ENCODE assay signal across 34 cellular contexts in genomic region chr5:36006161-36006560, GRCh38. TPM values are rescaled to one million over a fixed set of nuclear protein-coding genes. Genes with fewer than 3 reads are reported as not detected.
"Had no signal": no experiment of that assay in that cellular context is flagged by ENCODE, and none has a peak within 500 bp of the region (broad histone marks: within the 10 kb centered on the region; RNA-seq: fewer than 3 reads in every experiment).

No MANE protein-coding gene starts in this region.

- H3K36me3 ChIP-seq: adrenal gland, esophagus squamous epithelium, gastroesophageal sphincter had no signal

- H3K9me3 ChIP-seq: adrenal gland had no signal

- H3K4me1 ChIP-seq: adrenal gland, body of pancreas, esophagus squamous epithelium, gastroesophageal sphincter had no signal

- DNase-seq: activated B cell treated with CpG ODN at 0.5 μM for 24 hours; activated CD4-positive, alpha-beta T cell treated with anti-CD3 and anti-CD28 coated beads for 48 hours; activated CD4-positive, alpha-beta T cell treated with anti-CD3 and anti-CD28 coated beads, Interleukin-2, amount 50 U/mL, for 1 hour; activated CD4-positive, alpha-beta T cell treated with anti-CD3 and anti-CD28 coated beads, Interleukin-2, amount 50 U/mL, for 48 hours; activated CD8-positive, alpha-beta memory T cell treated with anti-CD3 and anti-CD28 coated beads for 24 hours; activated CD8-positive, alpha-beta T cell treated with anti-CD3 and anti-CD28 coated beads for 36 hours; activated effector memory CD4-positive, alpha-beta T cell treated with anti-CD3 and anti-CD28 coated beads, Interleukin-2, amount 50 U/mL, for 16 hours; activated naive CD4-positive, alpha-beta T cell treated with anti-CD3 and anti-CD28 coated beads for 36 hours; activated naive CD8-positive, alpha-beta T cell treated with anti-CD3 and anti-CD28 coated beads for 36 hours; activated naive CD8-positive, alpha-beta T cell treated with anti-CD3 and anti-CD28 coated beads, Interleukin-2, amount 50 U/mL, for 24 hours; activated T-cell treated with anti-CD3 and anti-CD28 coated beads, Interleukin-2, amount 50 U/mL, for 4 hours; adrenal gland; amygdala; aorta; body of pancreas; caudate nucleus; cortex of kidney; dermis blood vessel endothelial cell; effector CD4-positive, alpha-beta T cell; effector memory CD8-positive, alpha-beta T cell; erythroblast; esophagus squamous epithelium; foreskin melanocyte; T-helper 2 cell had no signal

- FAIRE-seq: colon had no signal

- H3K27me3 ChIP-seq: adrenal gland, body of pancreas, gastroesophageal sphincter had no signal

- ATAC-seq: activated CD4-positive, CD25-positive, alpha-beta regulatory T cell treated with anti-CD3 and anti-CD28 coated beads, Interleukin-2, amount 50 U/mL, for 24 hours; activated CD8-positive, alpha-beta T cell treated with anti-CD3 and anti-CD28 coated beads for 36 hours; activated naive CD8-positive, alpha-beta T cell treated with anti-CD3 and anti-CD28 coated beads, Interleukin-2, amount 50 U/mL, for 24 hours; activated T-cell treated with anti-CD3 and anti-CD28 coated beads, Interleukin-2, amount 50 U/mL, for 4 hours; body of pancreas; effector memory CD8-positive, alpha-beta T cell; gastroesophageal sphincter had no signal

- H3K4me3 ChIP-seq: adrenal gland, body of pancreas, esophagus squamous epithelium, gastroesophageal sphincter had no signal

- H3K27ac ChIP-seq: adrenal gland, body of pancreas, esophagus squamous epithelium, gastroesophageal sphincter, VCaP had no signal

RNA-seq across cellular contexts. Expression of gene UGT3A1, which starts 15.0 kb away (rescaled TPM):
- total RNA-seq: activated B cell treated with CpG ODN at 0.5 μM for 24 hours; activated CD8-positive, alpha-beta T cell treated with anti-CD3 and anti-CD28 coated beads for 36 hours; activated naive CD4-positive, alpha-beta T cell treated with anti-CD3 and anti-CD28 coated beads for 36 hours; activated naive CD8-positive, alpha-beta T cell treated with anti-CD3 and anti-CD28 coated beads for 36 hours; activated T-cell treated with anti-CD3 and anti-CD28 coated beads, Interleukin-2, amount 50 U/mL, for 4 hours; activated T-helper 2 cell treated with anti-CD3 and anti-CD28 coated beads, Interferon-gamma antibody, Interleukin-2, Interleukin-4, amounts not matched to agents 10 μg/mL and 5 μg/mL and 100 μg/mL, durations not matched to agents 14 hours and 24 hours and 36 hours; adrenal gland; aorta; body of pancreas; chondrocyte; dermis blood vessel endothelial cell; fibroblast of lung; fibroblast of villous mesenchyme; gastroesophageal sphincter; glomerular endothelial cell; T-helper 1 cell treated with Interleukin-12 subunit alpha and Interleukin-12 subunit beta and Interleukin-4 antibody, amounts not matched to agents 30 ng/mL and 1 ng/mL, for 36 hours had no signal
- polyA plus RNA-seq: fibroblast of lung had no signal
